ENCODE assay signal across 16 cellular contexts in the genomic region with DNA sequence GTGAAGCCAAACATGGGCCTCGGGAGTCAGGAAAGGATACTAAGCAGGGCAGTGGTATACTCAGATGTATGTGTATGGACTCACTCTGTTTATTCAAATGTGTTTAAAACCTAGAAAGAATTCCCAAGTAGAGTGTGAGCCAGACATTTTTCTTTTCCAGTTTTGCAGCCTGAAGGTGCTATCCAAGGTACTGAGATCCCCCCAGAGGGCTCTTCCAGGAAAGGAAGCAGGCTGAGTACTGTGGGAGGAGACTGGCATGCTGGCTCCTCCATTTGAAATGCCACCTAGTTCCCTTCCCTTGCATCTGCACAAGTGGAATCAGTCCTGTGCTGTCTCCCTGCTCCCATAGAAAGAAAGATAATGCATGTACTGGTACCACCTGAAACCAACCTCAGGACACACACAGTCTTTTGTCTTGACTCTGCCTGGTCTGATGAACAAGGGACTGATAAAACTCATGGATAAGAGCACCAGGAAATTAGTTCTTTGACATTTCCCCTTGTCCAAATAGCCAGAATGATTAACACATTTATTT.
A peak's percentile ranks its signal among the peaks of the same experiment; 100 is the strongest.
DNase-seq lines count a peak whose midpoint lies in the region; TF ChIP-seq lines count a peak whose summit lies in the region.
"Had no signal": no experiment of that assay in that cellular context is flagged by ENCODE, and none has a peak within 500 bp of the region (broad histone marks: within the 10 kb centered on the region; RNA-seq: fewer than 3 reads in every experiment).

No MANE protein-coding gene starts in this region.

- H3K4me1 Mint-ChIP-seq in endothelial cell (ENCODE audit: unreplicated experiment), result no peaks in the 10 kb centered on the region
- no peaks in the 10 kb centered on the region for H3K4me1 Mint-ChIP-seq in HFFc6 (ENCODE audit: low read depth)

- no peaks in the 10 kb centered on the region for H3K36me3 ChIP-seq in colonic mucosa
- H3K36me3 ChIP-seq: HAP-1, MG63 had no signal

- no peak overlapping the region for H3K27ac ChIP-seq in colonic mucosa

- TF ChIP-seq CTCF in endothelial cell (IDR thresholded peaks at IDR 0.05; ENCODE audit: unreplicated experiment) (no peak), HFFc6 (IDR thresholded peaks at IDR 0.05) (no peak), colonic mucosa (IDR thresholded peaks at IDR 0.05) (no peak)

- H3K9me3 Mint-ChIP-seq in endothelial cell (ENCODE audit: unreplicated experiment), result no peaks in the 10 kb centered on the region
- H3K9me3 Mint-ChIP-seq in HFFc6, result no peaks in the 10 kb centered on the region
- H3K9me3 Mint-ChIP-seq: activated naive CD4-positive, alpha-beta T cell treated with anti-CD3 and anti-CD28 coated beads, Interleukin-2, amount 50 U/mL, for 72 hours had no signal

- no peaks in the 10 kb centered on the region for H3K27me3 ChIP-seq in colonic mucosa

- DNase-seq in SIG-M5 treated with dmso at 0.1 percent for 504 hours (lab: John Stamatoyannopoulos, UW; ENCODE audit: unreplicated experiment), result peak; percentile 10
- DNase-seq in SIG-M5 (lab: John Stamatoyannopoulos, UW), result no peak
- DNase-seq in endothelial cell (ENCODE audit: low spot score), result peak; percentile 35
- DNase-seq in renal cortical epithelial cell (ENCODE audit: low read depth), result peak; percentile 1
- DNase-seq in HFFc6, result no peak
- no peak for DNase-seq in colonic mucosa
- no peak for DNase-seq in nucleus accumbens (lab: John Stamatoyannopoulos, UW)
- DNase-seq: activated CD8-positive, alpha-beta memory T cell treated with anti-CD3 and anti-CD28 coated beads, Interleukin-2, amount 50 U/mL, for 4 hours; COR-L47; hippocampal formation; MG63; NCI-H2081; small intestine had no signal

- intact Hi-C loops in colonic mucosa (cut with DNase I), result no loop called here

- H3K36me3 Mint-ChIP-seq in endothelial cell (ENCODE audit: low read depth, unreplicated experiment) (no peaks in the 10 kb centered on the region), HFFc6 (ENCODE audit: low read depth) (no peaks in the 10 kb centered on the region)
- H3K36me3 Mint-ChIP-seq: activated naive CD4-positive, alpha-beta T cell treated with anti-CD3 and anti-CD28 coated beads, Interleukin-2, amount 50 U/mL, for 72 hours had no signal

- H3K27ac Mint-ChIP-seq in endothelial cell (ENCODE audit: unreplicated experiment), result no peak overlapping the region
- H3K27ac Mint-ChIP-seq in HFFc6, result no peak overlapping the region
- H3K27ac Mint-ChIP-seq: activated naive CD4-positive, alpha-beta T cell treated with anti-CD3 and anti-CD28 coated beads, Interleukin-2, amount 50 U/mL, for 72 hours had no signal

- no peak overlapping the region for H3K4me3 Mint-ChIP-seq in endothelial cell (ENCODE audit: unreplicated experiment)
- no peak overlapping the region for H3K4me3 Mint-ChIP-seq in HFFc6

- H3K4me1 ChIP-seq in colonic mucosa, result no peaks in the 10 kb centered on the region
- H3K4me1 ChIP-seq: HAP-1 had no signal

- H3K27me3 Mint-ChIP-seq in endothelial cell (ENCODE audit: unreplicated experiment) (peaks cover 8% of the 10 kb centered on the region), HFFc6 (ENCODE audit: insufficient read depth) (no peaks in the 10 kb centered on the region; the same call in none of the 2 replicates)

- H3K9ac ChIP-seq in colonic mucosa (ENCODE audit: low read depth in 2 of 2, low read length in 2 of 2), result no peak overlapping the region

- H3K4me3 ChIP-seq in colonic mucosa, result no peak overlapping the region
- H3K4me3 ChIP-seq: HAP-1, MG63 had no signal

- H3K9me3 ChIP-seq in colonic mucosa, result no peaks in the 10 kb centered on the region
- H3K9me3 ChIP-seq: HAP-1, MG63 had no signal

TF ChIP-seq in PFSK-1, 5 proteins besides CTCF, POLR2A, EP300 and RAD21:
- TF ChIP-seq, protein P1, sequence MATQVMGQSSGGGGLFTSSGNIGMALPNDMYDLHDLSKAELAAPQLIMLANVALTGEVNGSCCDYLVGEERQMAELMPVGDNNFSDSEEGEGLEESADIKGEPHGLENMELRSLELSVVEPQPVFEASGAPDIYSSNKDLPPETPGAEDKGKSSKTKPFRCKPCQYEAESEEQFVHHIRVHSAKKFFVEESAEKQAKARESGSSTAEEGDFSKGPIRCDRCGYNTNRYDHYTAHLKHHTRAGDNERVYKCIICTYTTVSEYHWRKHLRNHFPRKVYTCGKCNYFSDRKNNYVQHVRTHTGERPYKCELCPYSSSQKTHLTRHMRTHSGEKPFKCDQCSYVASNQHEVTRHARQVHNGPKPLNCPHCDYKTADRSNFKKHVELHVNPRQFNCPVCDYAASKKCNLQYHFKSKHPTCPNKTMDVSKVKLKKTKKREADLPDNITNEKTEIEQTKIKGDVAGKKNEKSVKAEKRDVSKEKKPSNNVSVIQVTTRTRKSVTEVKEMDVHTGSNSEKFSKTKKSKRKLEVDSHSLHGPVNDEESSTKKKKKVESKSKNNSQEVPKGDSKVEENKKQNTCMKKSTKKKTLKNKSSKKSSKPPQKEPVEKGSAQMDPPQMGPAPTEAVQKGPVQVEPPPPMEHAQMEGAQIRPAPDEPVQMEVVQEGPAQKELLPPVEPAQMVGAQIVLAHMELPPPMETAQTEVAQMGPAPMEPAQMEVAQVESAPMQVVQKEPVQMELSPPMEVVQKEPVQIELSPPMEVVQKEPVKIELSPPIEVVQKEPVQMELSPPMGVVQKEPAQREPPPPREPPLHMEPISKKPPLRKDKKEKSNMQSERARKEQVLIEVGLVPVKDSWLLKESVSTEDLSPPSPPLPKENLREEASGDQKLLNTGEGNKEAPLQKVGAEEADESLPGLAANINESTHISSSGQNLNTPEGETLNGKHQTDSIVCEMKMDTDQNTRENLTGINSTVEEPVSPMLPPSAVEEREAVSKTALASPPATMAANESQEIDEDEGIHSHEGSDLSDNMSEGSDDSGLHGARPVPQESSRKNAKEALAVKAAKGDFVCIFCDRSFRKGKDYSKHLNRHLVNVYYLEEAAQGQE (IDR thresholded peaks at IDR 0.05; ENCODE audit: insufficient read depth in 1 of 2, low read depth in 2 of 2, low read length in 2 of 2), result peak; percentile 76 to 93
- no peak for TF ChIP-seq SIN3A (IDR thresholded peaks at IDR 0.05; ENCODE audit: borderline replicate concordance, insufficient read depth, low read length)

Comparison
In these comparisons a context has a peak if more than half of its experiments do, and no peak if none do; other contexts are left out.
1. DNase-seq: peak in SIG-M5 treated with dmso at 0.1 percent for 504 hours (single experiment), endothelial cell (single experiment) and renal cortical epithelial cell (single experiment); none in SIG-M5 (single experiment), HFFc6 (single experiment), colonic mucosa (single experiment) and nucleus accumbens (0 of 56).